20 cellular contexts compared by ENCODE assay signal in the genomic region with DNA sequence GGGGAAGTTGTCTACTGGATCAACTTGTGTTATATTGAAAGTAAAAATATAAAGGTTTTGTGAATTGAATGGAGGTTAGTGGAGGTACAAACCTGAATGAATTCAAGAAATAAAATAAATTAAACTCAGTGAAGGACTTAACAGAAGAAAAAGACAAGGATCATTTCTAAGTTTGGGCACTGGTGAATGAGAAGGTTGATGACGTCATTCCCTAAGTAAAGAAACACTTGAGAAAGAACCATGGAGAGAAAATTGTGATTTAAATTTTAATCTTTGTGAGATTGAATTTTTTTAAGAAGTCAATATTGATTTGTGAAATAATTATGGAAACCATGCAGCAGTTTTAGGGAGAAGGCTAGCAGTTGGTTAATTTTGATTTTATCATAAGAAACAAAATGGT.
A peak's percentile ranks its signal among the peaks of the same experiment; 100 is the strongest.
DNase-seq lines count a peak whose midpoint lies in the region; ATAC-seq, FAIRE-seq and TF ChIP-seq lines count a peak whose summit lies in the region.
"Had no signal": no experiment of that assay in that cellular context is flagged by ENCODE, and none has a peak within 500 bp of the region (broad histone marks: within the 10 kb centered on the region; RNA-seq: fewer than 3 reads in every experiment).

No MANE protein-coding gene starts in this region.

- FAIRE-seq in HepG2 (lab: Jason Lieb, UNC) (no peak), astrocyte (lab: Jason Lieb, UNC) (no peak)
- FAIRE-seq: GM12892, GM19239 had no signal

- no peak for TF ChIP-seq RAD21 in HepG2 (CRISPR knock-in tag; IDR thresholded peaks at IDR 0.05)

- no peak overlapping the region for H3K9ac ChIP-seq in HepG2 (ENCODE audit: insufficient read depth, low read depth, low read length)
- no peak overlapping the region for H3K9ac ChIP-seq in astrocyte (ENCODE audit: low read length)
- H3K9ac ChIP-seq: GM23248 had no signal

- no peaks in the 10 kb centered on the region for H3K79me2 ChIP-seq in HepG2 (ENCODE audit: insufficient read depth, low read length)
- no peaks in the 10 kb centered on the region for H3K79me2 ChIP-seq in astrocyte (ENCODE audit: insufficient read depth, low read length)

- no peak overlapping the region for H3K4me3 ChIP-seq in HepG2 (replicated peaks in 1 of 3; ENCODE audit: insufficient read depth in 1 of 3, low read depth in 2 of 3, low read length in 3 of 3)
- H3K4me3 ChIP-seq in right lobe of liver, result no peak overlapping the region
- no peak overlapping the region for H3K4me3 ChIP-seq in astrocyte (ENCODE audit: insufficient read depth, low read depth, low read length)
- H3K4me3 ChIP-seq: GM23248 had no signal

- H3K27me3 ChIP-seq in HepG2 (ENCODE audit: control insufficient read depth in 1 of 2, insufficient read depth in 2 of 2, low read length in 2 of 2) (no peaks in the 10 kb centered on the region), right lobe of liver (no peaks in the 10 kb centered on the region), astrocyte (ENCODE audit: insufficient read depth, low read length) (no peaks in the 10 kb centered on the region)

- H4K20me1 ChIP-seq in HepG2 (ENCODE audit: insufficient read depth, low read length) (no peaks in the 10 kb centered on the region), astrocyte (ENCODE audit: insufficient read depth, low read length) (no peaks in the 10 kb centered on the region)

- ATAC-seq in HepG2 (no peak), right lobe of liver (no peak), GM18505 (IDR thresholded peaks at IDR 0.05; ENCODE audit: unreplicated experiment) (no peak)
- ATAC-seq: HCT116 had no signal

- no peaks in the 10 kb centered on the region for H3K27me3 Mint-ChIP-seq in astrocyte (ENCODE audit: low read depth, unreplicated experiment)
- no peaks in the 10 kb centered on the region for H3K27me3 Mint-ChIP-seq in type B pancreatic cell
- H3K27me3 Mint-ChIP-seq: CD4-positive, alpha-beta memory T cell had no signal

- WGBS in HepG2 (ENCODE audit: low lambda C conversion rate), result 22% methylated on average over 1 of the region's 1 CpG
- WGBS in right lobe of liver (ENCODE audit: insufficient coverage, low coverage, low lambda C conversion rate, missing lambda C conversion rate), result 35% methylated on average over 1 of the region's 1 CpG

- POLR2A ChIA-PET in HepG2 (lab: Yijun Ruan, JAX), result no interaction called here

- no peak for TF ChIP-seq EP300 in HepG2 (IDR thresholded peaks at IDR 0.05; ENCODE audit: low read depth in 2 of 2, low read length in 2 of 2)
- no peak for TF ChIP-seq EP300 in HepG2 (CRISPR knock-in tag; IDR thresholded peaks at IDR 0.05; ENCODE audit: borderline replicate concordance)

- H3K4me1 ChIP-seq in HepG2 (ENCODE audit: insufficient read depth, low read length), result no peaks in the 10 kb centered on the region
- no peaks in the 10 kb centered on the region for H3K4me1 ChIP-seq in right lobe of liver
- H3K4me1 ChIP-seq in astrocyte (ENCODE audit: insufficient read depth, low read length), result no peaks in the 10 kb centered on the region

- DNase-seq in HepG2 (ENCODE audit: low spot score) (no peak), right lobe of liver (no peak), astrocyte (ENCODE audit: low read depth) (no peak), type B pancreatic cell (ENCODE audit: extremely low spot score, unreplicated experiment) (no peak)
- DNase-seq in activated effector memory CD4-positive, alpha-beta T cell treated with anti-CD3 and anti-CD28 coated beads, Interleukin-2, amount 50 U/mL, for 16 hours, result no peak
- DNase-seq: 8988T; C1 segment of cervical spinal cord; Calu3; CD4-positive, alpha-beta memory T cell; COR-L47; DMS53; DMS79 treated with DMSO at 0.1 percent for 48 hours; GF-D8; GM23248; H9; HFFc6 had no signal

- no peak for TF ChIP-seq POLR2A in HepG2 (IDR thresholded peaks at IDR 0.05; ENCODE audit: insufficient read depth in 1 of 2, low read depth in 2 of 2, low read length in 2 of 2)
- TF ChIP-seq POLR2A in right lobe of liver (IDR thresholded peaks at IDR 0.05), result no peak
- no peak for TF ChIP-seq POLR2A in GM18505 (IDR thresholded peaks at IDR 0.05; ENCODE audit: borderline replicate concordance, extremely low read depth, insufficient read depth, insufficient read length)

- H3K36me3 Mint-ChIP-seq in astrocyte (ENCODE audit: low read depth, unreplicated experiment), result no peaks in the 10 kb centered on the region
- no peaks in the 10 kb centered on the region for H3K36me3 Mint-ChIP-seq in type B pancreatic cell
- H3K36me3 Mint-ChIP-seq: CD4-positive, alpha-beta memory T cell had no signal

- H3K27ac ChIP-seq in HepG2 (ENCODE audit: extremely low read length, insufficient read depth, low read length) (no peak overlapping the region), right lobe of liver (no peak overlapping the region), astrocyte (ENCODE audit: low read depth, low read length) (no peak overlapping the region)
- H3K27ac ChIP-seq: GM23248 had no signal

- CTCF ChIA-PET in HepG2 (lab: Yijun Ruan, JAX; ENCODE audit: low intra/inter-chr PET ratio, low total read pairs), result no interaction called here

- H3K4me1 Mint-ChIP-seq in astrocyte (ENCODE audit: low read depth, unreplicated experiment) (peaks cover 5% of the 10 kb centered on the region), type B pancreatic cell (ENCODE audit: unreplicated experiment) (no peaks in the 10 kb centered on the region)
- H3K4me1 Mint-ChIP-seq: CD4-positive, alpha-beta memory T cell; H9 had no signal

- H3K9me3 Mint-ChIP-seq in astrocyte (ENCODE audit: unreplicated experiment) (no peaks in the 10 kb centered on the region), type B pancreatic cell (peaks cover 4% of the 10 kb centered on the region)
- H3K9me3 Mint-ChIP-seq: H9 had no signal

- BruUV-seq in HepG2 (replicated peaks; lab: Mats Ljungman, UMichigan), result no TSS peak

- in situ Hi-C loops in HepG2 (cut with HindIII; ENCODE audit: extremely low pct_ligation_motif_present, low pct_unique_long_range_greater_than_20kb), result no loop called here

- no peak for TF ChIP-seq CTCF in HepG2 (CRISPR knock-in tag; IDR thresholded peaks at IDR 0.05)
- no peak for TF ChIP-seq CTCF in right lobe of liver (IDR thresholded peaks at IDR 0.05)
- TF ChIP-seq CTCF in astrocyte (IDR thresholded peaks at IDR 0.05; ENCODE audit: insufficient read depth, low read depth, low read length), result no peak
- no peak for TF ChIP-seq CTCF in type B pancreatic cell (conservative IDR thresholded peaks at IDR 0.05)

- peaks cover 52% of the 10 kb centered on the region for H3K9me3 ChIP-seq in HepG2 (ENCODE audit: low read length)
- no peaks in the 10 kb centered on the region for H3K9me3 ChIP-seq in right lobe of liver
- no peaks in the 10 kb centered on the region for H3K9me3 ChIP-seq in astrocyte (ENCODE audit: insufficient read depth, low read depth, low read length)

- intact Hi-C loops in HepG2 (cut with micrococcal nuclease; ENCODE audit: unreplicated experiment), result no loop called here
- intact Hi-C loops in right lobe of liver (cut with DNase I), result loop anchor here in 1 of 2 donors (10.0 kb wide), 1 partner anchor 592 kb away; no protein-coding TSS in a partner anchor

- H3K4me2 ChIP-seq in HepG2 (ENCODE audit: low read depth, low read length) (no peak overlapping the region), astrocyte (ENCODE audit: low read length) (no peak overlapping the region)

- H3K4me3 Mint-ChIP-seq in astrocyte (ENCODE audit: unreplicated experiment) (no peak overlapping the region), type B pancreatic cell (no peak overlapping the region)
- H3K4me3 Mint-ChIP-seq: CD4-positive, alpha-beta memory T cell; H9; HFFc6 had no signal

- no peaks in the 10 kb centered on the region for H3K36me3 ChIP-seq in HepG2 (replicated peaks in 1 of 2; ENCODE audit: control insufficient read depth in 1 of 2, insufficient read depth in 2 of 2, low read length in 2 of 2)
- no peaks in the 10 kb centered on the region for H3K36me3 ChIP-seq in right lobe of liver
- H3K36me3 ChIP-seq in astrocyte (ENCODE audit: insufficient read depth, low read length), result no peaks in the 10 kb centered on the region

- H2AFZ ChIP-seq in HepG2 (ENCODE audit: low read length) (no peak overlapping the region), astrocyte (ENCODE audit: low read depth, low read length) (no peak overlapping the region)
- H2AFZ ChIP-seq: GM23248 had no signal

- H3K27ac Mint-ChIP-seq in astrocyte (ENCODE audit: unreplicated experiment), result peak overlapping the region; percentile 88
- H3K27ac Mint-ChIP-seq in type B pancreatic cell, result peak overlapping the region; percentile 22
- H3K27ac Mint-ChIP-seq: CD4-positive, alpha-beta memory T cell; H9; HFFc6 had no signal

TF ChIP-seq in HepG2, 621 proteins besides CTCF, POLR2A, EP300 and RAD21:
- no peak for TF ChIP-seq IKZF5 (CRISPR knock-in tag; IDR thresholded peaks at IDR 0.05)
- TF ChIP-seq FOXK1 (CRISPR knock-in tag; IDR thresholded peaks at IDR 0.05; ENCODE audit: borderline replicate concordance, low read depth), result no peak
- TF ChIP-seq ZNF747 (CRISPR knock-in tag; IDR thresholded peaks at IDR 0.05; ENCODE audit: borderline replicate concordance), result no peak
- no peak for TF ChIP-seq HOXD1 (CRISPR knock-in tag; IDR thresholded peaks at IDR 0.05)
- peak; percentile 92 for TF ChIP-seq CREB1 (IDR thresholded peaks at IDR 0.05)
- TF ChIP-seq CREB1 (CRISPR knock-in tag; IDR thresholded peaks at IDR 0.05), result no peak
- peak; percentile 98 for TF ChIP-seq ATF7 (IDR thresholded peaks at IDR 0.05)
- TF ChIP-seq ATF7 (CRISPR knock-in tag; IDR thresholded peaks at IDR 0.05), result no peak
- no peak for TF ChIP-seq SMARCC2 (IDR thresholded peaks at IDR 0.05)
- TF ChIP-seq SNAPC2 (CRISPR knock-in tag; IDR thresholded peaks at IDR 0.05), result no peak
- TF ChIP-seq MED13 (CRISPR knock-in tag; IDR thresholded peaks at IDR 0.05), result no peak
- no peak for TF ChIP-seq ZNF446 (CRISPR knock-in tag; IDR thresholded peaks at IDR 0.05)
